29 cellular contexts compared by ENCODE assay signal in genomic region chr6:138383776-138384175, GRCh38. TPM values are rescaled to one million over a fixed set of nuclear protein-coding genes. Genes with fewer than 3 reads are reported as not detected.
DNase-seq lines count a peak whose midpoint lies in the region; ATAC-seq and TF ChIP-seq lines count a peak whose summit lies in the region.
"Had no signal": no experiment of that assay in that cellular context is flagged by ENCODE, and none has a peak within 500 bp of the region (broad histone marks: within the 10 kb centered on the region; RNA-seq: fewer than 3 reads in every experiment).

No MANE protein-coding gene starts in this region.

- TF ChIP-seq POLR2A in esophagus muscularis mucosa (IDR thresholded peaks at IDR 0.05; ENCODE audit: low read depth), result no peak

- H3K27ac ChIP-seq in esophagus muscularis mucosa (replicated peaks in 1 of 4), result no peak overlapping the region
- H3K27ac ChIP-seq: SJCRH30 had no signal

- TF ChIP-seq CTCF in esophagus muscularis mucosa (IDR thresholded peaks at IDR 0.05) (no peak), progenitor cell of endocrine pancreas (IDR thresholded peaks at IDR 0.05; ENCODE audit: unreplicated experiment) (no peak)

- H3K4me3 ChIP-seq in esophagus muscularis mucosa, result no peak overlapping the region
- H3K4me3 ChIP-seq: GM12878, K562, PC-9, SJCRH30 had no signal

- no peaks in the 10 kb centered on the region for H3K27me3 Mint-ChIP-seq in progenitor cell of endocrine pancreas

- H3K36me3 Mint-ChIP-seq in progenitor cell of endocrine pancreas (ENCODE audit: insufficient read depth), result no peaks in the 10 kb centered on the region

- peak overlapping the region; percentile 67 for H3K27ac Mint-ChIP-seq in progenitor cell of endocrine pancreas

- no peaks in the 10 kb centered on the region for H3K9me3 ChIP-seq in esophagus muscularis mucosa
- H3K9me3 ChIP-seq: BE2C, SJCRH30 had no signal

- no peaks in the 10 kb centered on the region for H3K36me3 ChIP-seq in esophagus muscularis mucosa
- H3K36me3 ChIP-seq: BE2C, SJCRH30 had no signal

- no peak for ATAC-seq in HG02678 (IDR thresholded peaks at IDR 0.05; ENCODE audit: unreplicated experiment)
- ATAC-seq: GM12878, K562, Right ventricle myocardium inferior, SK-N-SH treated with all-trans-retinoic acid at 6 μM for 48 hours had no signal

- intact Hi-C loops in esophagus muscularis mucosa (cut with DNase I), result no loop called here

- no peaks in the 10 kb centered on the region for H3K9me3 Mint-ChIP-seq in progenitor cell of endocrine pancreas (ENCODE audit: low read depth)

- H3K4me1 Mint-ChIP-seq in progenitor cell of endocrine pancreas (ENCODE audit: low read depth), result peaks cover 36% of the 10 kb centered on the region

- no peak overlapping the region for H3K4me3 Mint-ChIP-seq in progenitor cell of endocrine pancreas (ENCODE audit: low read depth)

- WGBS in esophagus muscularis mucosa, result 82% methylated on average over 3 of the region's 3 CpGs

- DNase-seq in DMS 273 (lab: John Stamatoyannopoulos, UW; ENCODE audit: unreplicated experiment) (peak; percentile 37), DMS 273 treated with DMSO at 0.1 percent for 48 hours (lab: John Stamatoyannopoulos, UW) (no peak), NCI-H524 treated with DMSO at 0.1 percent for 48 hours (lab: John Stamatoyannopoulos, UW) (peak; percentile 91), esophagus muscularis mucosa (ENCODE audit: extremely low spot score) (peak; percentile 39), progenitor cell of endocrine pancreas (ENCODE audit: low spot score, unreplicated experiment) (no peak), globus pallidus (ENCODE audit: low spot score) (no peak), NCI-H1436 (lab: John Stamatoyannopoulos, UW) (no peak)
- DNase-seq: 8988T, ACHN, BE2C, GDM1, NCI-H1105, NCI-H146, NCI-H1930, NCI-H2107, NCI-H226, NCI-H510A, NCI-H774 had no signal

- H3K4me1 ChIP-seq in esophagus muscularis mucosa, result no peaks in the 10 kb centered on the region
- H3K4me1 ChIP-seq: BE2C had no signal

- H3K27me3 ChIP-seq in esophagus muscularis mucosa, result peaks cover 0 to 8% (median 0%) of the 10 kb centered on the region in 4 donors
- H3K27me3 ChIP-seq: BE2C, SJCRH30 had no signal

- TF ChIP-seq EP300 in esophagus muscularis mucosa (IDR thresholded peaks at IDR 0.05), result no peak

RNA-seq across cellular contexts. Expression of gene SMIM28, which starts 6.1 kb away (rescaled TPM):
- total RNA-seq in esophagus muscularis mucosa (under 1 TPM in 1 of 4 donors, not detected in 3; 0.50 TPM), progenitor cell of endocrine pancreas (not detected in 2 replicates)
- total RNA-seq: GM12878, HT1080, K562, LHCN-M2, MCF 10A, PC-9, Right ventricle myocardium inferior, RPMI7951 had no signal

RNA-seq across cellular contexts. Expression of gene HEBP2, which starts 20.2 kb away (rescaled TPM):
- 100 to 1,000 TPM in 2 of 4 donors, 10 to 100 TPM in 2; 90.1 to 135 (median 104) TPM for total RNA-seq in esophagus muscularis mucosa
- 67.7 and 73.2 TPM in 2 replicates for total RNA-seq in progenitor cell of endocrine pancreas

Comparison
In these comparisons a context has a peak if more than half of its experiments do, and no peak if none do; other contexts are left out.
1. DNase-seq: peak in DMS 273 (single experiment), NCI-H524 treated with DMSO at 0.1 percent for 48 hours (single experiment) and esophagus muscularis mucosa (single experiment); none in DMS 273 treated with DMSO at 0.1 percent for 48 hours (single experiment), progenitor cell of endocrine pancreas (single experiment), globus pallidus (single experiment) and NCI-H1436 (single experiment).